In the genomic region with DNA sequence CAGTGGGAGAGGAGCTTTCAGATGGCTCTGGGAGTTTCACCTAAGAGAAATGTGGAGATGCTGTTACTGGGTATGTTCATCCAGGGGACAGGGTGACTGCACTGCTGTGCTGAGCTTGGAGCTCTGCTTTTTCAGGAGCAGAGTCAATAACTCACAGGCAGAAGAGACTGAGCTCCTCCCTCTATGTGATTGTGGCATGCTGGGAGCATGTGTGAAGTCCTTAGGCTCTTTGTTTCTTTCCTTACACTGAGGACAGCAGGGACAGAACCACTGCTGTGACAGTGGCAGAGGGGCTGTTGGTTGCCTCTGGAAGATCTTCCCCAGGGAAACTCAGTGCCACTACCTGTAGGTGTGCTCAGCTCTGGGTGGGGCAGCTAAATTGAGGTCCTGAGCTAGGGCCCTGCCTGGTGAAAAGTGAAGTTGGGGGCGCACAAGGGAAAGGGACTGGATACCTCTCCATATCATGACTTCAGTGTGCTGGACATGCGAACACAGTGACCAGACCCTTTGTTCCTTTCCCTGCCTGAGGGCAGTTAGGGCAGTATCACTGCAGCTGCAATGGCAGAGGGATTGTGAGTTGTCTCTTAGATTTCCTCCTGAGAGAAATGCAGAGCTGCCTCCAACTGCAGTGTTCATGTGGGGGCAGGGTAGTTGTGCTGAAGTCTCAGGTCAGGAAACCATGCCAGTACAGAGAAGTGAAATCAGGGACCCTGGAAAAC, we compare ENCODE assay signal across 17 cellular contexts.
DNase-seq lines count a peak whose midpoint lies in the region; ATAC-seq and TF ChIP-seq lines count a peak whose summit lies in the region.
"Had no signal": no experiment of that assay in that cellular context is flagged by ENCODE, and none has a peak within 500 bp of the region (broad histone marks: within the 10 kb centered on the region; RNA-seq: fewer than 3 reads in every experiment).

No MANE protein-coding gene starts in this region.

- H3K36me3 ChIP-seq in endodermal cell (ENCODE audit: control insufficient read depth, insufficient read depth, low read length) (no peaks in the 10 kb centered on the region), neural progenitor cell (no peaks in the 10 kb centered on the region), transverse colon (no peaks in the 10 kb centered on the region), testis (ENCODE audit: low read depth, missing control alignments) (no peaks in the 10 kb centered on the region)
- H3K36me3 ChIP-seq: Peyer's patch had no signal

- peak overlapping the region; percentile 55 for H2AFZ ChIP-seq in neural progenitor cell (replicated peaks)

- in situ Hi-C loops in transverse colon (cut with MboI; ENCODE audit: low pct_ligation_motif_present in 1 of 4, low pct_unique_long_range_greater_than_20kb in 1 of 4, low sequenced_read_pairs in 3 of 4): no loop called here

- peaks cover 85% of the 10 kb centered on the region for H3K9me3 Mint-ChIP-seq in endodermal cell
- H3K9me3 Mint-ChIP-seq in neural progenitor cell: peaks cover 24% of the 10 kb centered on the region
- H3K9me3 Mint-ChIP-seq: CD4-positive, alpha-beta T cell had no signal

- H3K4me1 ChIP-seq in endodermal cell (ENCODE audit: control insufficient read depth, insufficient read depth, low read length): no peaks in the 10 kb centered on the region
- peaks cover 6% of the 10 kb centered on the region for H3K4me1 ChIP-seq in neural progenitor cell
- H3K4me1 ChIP-seq in transverse colon: no peaks in the 10 kb centered on the region
- no peaks in the 10 kb centered on the region for H3K4me1 ChIP-seq in testis
- H3K4me1 ChIP-seq: Peyer's patch had no signal

- H3K27ac Mint-ChIP-seq in endodermal cell (no peak overlapping the region), neural progenitor cell (peak overlapping the region; percentile 42)
- H3K27ac Mint-ChIP-seq: B cell; CD4-positive, alpha-beta T cell had no signal

- H4K20me1 ChIP-seq in neural progenitor cell (ENCODE audit: low read depth): no peaks in the 10 kb centered on the region

- peak overlapping the region; percentile 31 for H3K4me2 ChIP-seq in neural progenitor cell

- no peaks in the 10 kb centered on the region for H3F3A ChIP-seq in neural progenitor cell (ENCODE audit: low read depth)

- H3K27me3 Mint-ChIP-seq in endodermal cell (ENCODE audit: insufficient read depth) (no peaks in the 10 kb centered on the region), neural progenitor cell (ENCODE audit: insufficient read depth, low read depth) (peaks cover 5% of the 10 kb centered on the region)
- H3K27me3 Mint-ChIP-seq: B cell; CD4-positive, alpha-beta T cell had no signal

- H3K9me3 ChIP-seq in endodermal cell (ENCODE audit: control insufficient read depth, low read length) (no peaks in the 10 kb centered on the region), neural progenitor cell (ENCODE audit: low read depth) (no peaks in the 10 kb centered on the region), transverse colon (no peaks in the 10 kb centered on the region), testis (no peaks in the 10 kb centered on the region)
- H3K9me3 ChIP-seq: Peyer's patch had no signal

- no peak overlapping the region for H3K4me3 Mint-ChIP-seq in endodermal cell
- no peak overlapping the region for H3K4me3 Mint-ChIP-seq in neural progenitor cell
- H3K4me3 Mint-ChIP-seq: B cell; CD4-positive, alpha-beta T cell had no signal

- peaks cover 3% of the 10 kb centered on the region for H3K36me3 Mint-ChIP-seq in endodermal cell (ENCODE audit: low read depth)
- H3K36me3 Mint-ChIP-seq in neural progenitor cell: peaks cover 2% of the 10 kb centered on the region

- H3K27ac ChIP-seq in endodermal cell (ENCODE audit: low read depth, low read length) (peak overlapping the region; percentile 64), neural progenitor cell (no peak overlapping the region), transverse colon (no peak overlapping the region), testis (no peak overlapping the region)
- H3K27ac ChIP-seq: Peyer's patch had no signal

- WGBS in endodermal cell (ENCODE audit: insufficient coverage in 1 of 2, insufficient read length in 1 of 2), 2 experiments: 83% methylated on average over 2 of the region's 2 CpGs; no CpG with 5 or more reads in 1 of the 2 experiments
- 84% methylated on average over 2 of the region's 2 CpGs; no CpG with 5 or more reads in 1 of the 2 donors for WGBS in transverse colon (ENCODE audit: low coverage in 1 of 2), 2 donors
- 90% methylated on average over 2 of the region's 2 CpGs; no CpG with 5 or more reads in 1 of the 2 donors for WGBS in testis, 2 donors

- intact Hi-C loops in transverse colon (cut with DNase I; ENCODE audit: low total_unique reads) (no loop called here), testis (cut with DNase I; ENCODE audit: low total_unique reads) (no loop called here)

- H3K4me3 ChIP-seq in endodermal cell (ENCODE audit: low read length) (no peak overlapping the region), neural progenitor cell (no peak overlapping the region), transverse colon (no peak overlapping the region), testis (no peak overlapping the region)
- H3K4me3 ChIP-seq: Peyer's patch had no signal

- no peaks in the 10 kb centered on the region for H3K79me2 ChIP-seq in neural progenitor cell (ENCODE audit: low read depth)

- TF ChIP-seq EP300 in transverse colon (IDR thresholded peaks at IDR 0.05; ENCODE audit: low read depth): no peak

- ATAC-seq in GM21447 (IDR thresholded peaks at IDR 0.05; ENCODE audit: unreplicated experiment): no peak

- H3K4me1 Mint-ChIP-seq in endodermal cell: no peaks in the 10 kb centered on the region
- peaks cover 12% of the 10 kb centered on the region for H3K4me1 Mint-ChIP-seq in neural progenitor cell
- H3K4me1 Mint-ChIP-seq: B cell had no signal

- no peak overlapping the region for H3K9ac ChIP-seq in endodermal cell (ENCODE audit: extremely low read depth, low read length, poor library complexity, severe bottlenecking)
- H3K9ac ChIP-seq in neural progenitor cell: no peak overlapping the region

- no peak for TF ChIP-seq CTCF in endodermal cell (conservative IDR thresholded peaks at IDR 0.05)
- TF ChIP-seq CTCF in neural progenitor cell (IDR thresholded peaks at IDR 0.05): no peak
- TF ChIP-seq CTCF in transverse colon (IDR thresholded peaks at IDR 0.05): no peak
- TF ChIP-seq CTCF in testis (IDR thresholded peaks at IDR 0.05): no peak

- TF ChIP-seq POLR2A in transverse colon (IDR thresholded peaks at IDR 0.05) (no peak), testis (IDR thresholded peaks at IDR 0.05) (no peak)

- H3K27me3 ChIP-seq in endodermal cell (ENCODE audit: control insufficient read depth, insufficient read depth, low read length, poor library complexity, severe bottlenecking): no peaks in the 10 kb centered on the region
- no peaks in the 10 kb centered on the region for H3K27me3 ChIP-seq in neural progenitor cell
- no peaks in the 10 kb centered on the region for H3K27me3 ChIP-seq in transverse colon
- H3K27me3 ChIP-seq in testis: no peaks in the 10 kb centered on the region
- H3K27me3 ChIP-seq: Peyer's patch had no signal

- DNase-seq in ELF-1 (ENCODE audit: low read depth, low spot score) (peak; percentile 74), OCI-M1 (lab: John Stamatoyannopoulos, UW) (peak; percentile 5), endodermal cell (peak; percentile 59), neural progenitor cell (ENCODE audit: low spot score) (peak; percentile 19), transverse colon (no peak), testis (no peak)
- DNase-seq in activated effector memory CD4-positive, alpha-beta T cell treated with Interleukin-2 at 50 U/mL for 16 hours: no peak
- DNase-seq: ACHN; CD4-positive, alpha-beta T cell; NCI-H1417; NCI-H2029; NCI-H226; NCI-H69; Peyer's patch; SHP77 treated with DMSO at 0.1 percent for 48 hours had no signal

Comparison
In these comparisons a context has a peak if more than half of its experiments do, and no peak if none do; other contexts are left out.
1. DNase-seq: peak in ELF-1 (single experiment), OCI-M1 (single experiment), endodermal cell (single experiment) and neural progenitor cell (single experiment); none in transverse colon (single experiment), testis (single experiment) and activated effector memory CD4-positive, alpha-beta T cell treated with Interleukin-2 at 50 U/mL for 16 hours (single experiment).